In the genomic region with DNA sequence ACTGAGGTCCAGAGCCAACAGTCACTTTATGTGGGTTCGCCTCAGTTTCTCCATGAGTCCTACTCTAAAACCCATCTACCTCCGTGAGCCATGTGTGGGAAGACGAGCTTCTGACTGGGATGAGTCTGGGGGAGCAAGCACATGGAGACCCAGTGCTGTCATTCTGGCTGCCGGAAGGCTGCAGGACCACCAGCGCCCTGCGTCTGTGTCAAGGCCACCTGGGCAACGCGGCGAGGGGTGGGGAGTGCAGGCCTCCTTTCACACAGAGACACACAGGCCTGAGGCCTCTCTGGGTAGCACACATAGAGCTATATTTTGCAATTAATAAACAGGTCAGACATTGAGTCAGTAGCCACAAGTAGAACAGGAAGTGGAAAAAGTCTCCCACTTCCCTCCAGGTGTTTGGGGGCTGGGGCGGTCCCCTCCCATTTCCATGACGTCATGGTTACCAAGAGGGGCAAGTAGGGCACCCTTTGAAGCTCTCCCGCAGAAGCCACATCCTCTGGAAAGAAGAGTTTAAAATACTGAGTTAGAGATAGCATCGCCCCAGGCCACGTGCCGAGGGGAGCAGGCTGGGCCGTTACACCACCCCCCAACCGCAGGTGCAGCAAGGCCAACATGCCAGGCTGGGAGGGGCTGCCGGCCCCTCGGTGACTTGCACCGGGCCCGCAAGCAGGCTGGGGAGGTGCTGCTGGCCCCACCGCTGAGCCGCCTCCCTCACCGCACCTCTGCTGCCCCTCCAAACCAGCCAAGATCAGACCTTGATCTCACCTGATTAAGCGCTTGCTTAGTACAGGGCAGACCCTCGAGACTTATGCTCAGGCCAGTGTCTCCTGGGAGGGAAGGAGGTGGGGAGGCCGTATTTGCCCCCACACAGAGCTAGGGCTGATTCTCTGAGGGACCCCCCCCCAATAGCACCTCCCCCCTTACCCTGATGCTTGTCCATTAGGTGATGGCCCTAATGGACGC, we compare ENCODE assay signal across 1 cellular context.
A peak's percentile ranks its signal among the peaks of the same experiment; 100 is the strongest.
TF ChIP-seq lines count a peak whose summit lies in the region.

No MANE protein-coding gene starts in this region.

TF ChIP-seq in HepG2, 621 proteins besides CTCF, POLR2A, EP300 and RAD21 (continued from another document and continues in another):
- TF ChIP-seq, protein P1, sequence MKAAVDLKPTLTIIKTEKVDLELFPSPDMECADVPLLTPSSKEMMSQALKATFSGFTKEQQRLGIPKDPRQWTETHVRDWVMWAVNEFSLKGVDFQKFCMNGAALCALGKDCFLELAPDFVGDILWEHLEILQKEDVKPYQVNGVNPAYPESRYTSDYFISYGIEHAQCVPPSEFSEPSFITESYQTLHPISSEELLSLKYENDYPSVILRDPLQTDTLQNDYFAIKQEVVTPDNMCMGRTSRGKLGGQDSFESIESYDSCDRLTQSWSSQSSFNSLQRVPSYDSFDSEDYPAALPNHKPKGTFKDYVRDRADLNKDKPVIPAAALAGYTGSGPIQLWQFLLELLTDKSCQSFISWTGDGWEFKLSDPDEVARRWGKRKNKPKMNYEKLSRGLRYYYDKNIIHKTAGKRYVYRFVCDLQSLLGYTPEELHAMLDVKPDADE (CRISPR knock-in tag; IDR thresholded peaks at IDR 0.05), result peak; percentile 62; the same call in 1 of the 2 replicates
- TF ChIP-seq ISX (CRISPR knock-in tag; conservative IDR thresholded peaks at IDR 0.05) (0 out of 2 replicates have a peak, but pooled peaks have one; percentile 44), ZNF775 (CRISPR knock-in tag; IDR thresholded peaks at IDR 0.05; ENCODE audit: borderline replicate concordance) (no peak), ZNF354B (CRISPR knock-in tag; IDR thresholded peaks at IDR 0.05) (no peak), ZNF460 (CRISPR knock-in tag; IDR thresholded peaks at IDR 0.05; ENCODE audit: borderline replicate concordance) (no peak), MTF2 (CRISPR knock-in tag; IDR thresholded peaks at IDR 0.05; ENCODE audit: borderline replicate concordance) (no peak), TCF7 (IDR thresholded peaks at IDR 0.05; ENCODE audit: low read depth) (no peak), ZBTB8A (CRISPR knock-in tag; IDR thresholded peaks at IDR 0.05; ENCODE audit: borderline replicate concordance, low read depth) (no peak), ISL2 (CRISPR knock-in tag; IDR thresholded peaks at IDR 0.05) (no peak), KMT2B (CRISPR knock-in tag; IDR thresholded peaks at IDR 0.05) (no peak), SMARCC2 (IDR thresholded peaks at IDR 0.05) (no peak), MIER2 (CRISPR knock-in tag; IDR thresholded peaks at IDR 0.05) (no peak), ZNF674 (CRISPR knock-in tag; IDR thresholded peaks at IDR 0.05; ENCODE audit: low read depth) (0 out of 2 replicates have a peak, but pooled peaks have one; percentile 10), BORCS8-MEF2B (CRISPR knock-in tag; IDR thresholded peaks at IDR 0.05) (0 out of 2 replicates have a peak, but pooled peaks have one; percentile 24), ZNF235 (CRISPR knock-in tag; IDR thresholded peaks at IDR 0.05; ENCODE audit: borderline replicate concordance) (0 out of 2 replicates have a peak, but pooled peaks have one; percentile 69), ZNF468 (CRISPR knock-in tag; IDR thresholded peaks at IDR 0.05) (peak; percentile 36; the same call in 1 of the 2 replicates), DMAP1 (CRISPR knock-in tag; IDR thresholded peaks at IDR 0.05) (0 out of 2 replicates have a peak, but pooled peaks have one; percentile 38), RBM22 (optimal IDR thresholded peaks at IDR 0.05; ENCODE audit: low read length) (no peak), PAX8 (CRISPR knock-in tag; IDR thresholded peaks at IDR 0.05; ENCODE audit: borderline replicate concordance) (0 out of 2 replicates have a peak, but pooled peaks have one; percentile 81), GTF2F1 (IDR thresholded peaks at IDR 0.05; ENCODE audit: low read length) (no peak), MIXL1 (CRISPR knock-in tag; IDR thresholded peaks at IDR 0.05) (no peak), PHF20 (CRISPR knock-in tag; IDR thresholded peaks at IDR 0.05) (no peak), SP1 (IDR thresholded peaks at IDR 0.05) (no peak), SP1 (CRISPR knock-in tag; IDR thresholded peaks at IDR 0.05) (peak; percentile 47; the same call in 1 of the 2 replicates), IKZF1 (IDR thresholded peaks at IDR 0.05) (no peak), PAWR (CRISPR knock-in tag; IDR thresholded peaks at IDR 0.05; ENCODE audit: borderline replicate concordance) (no peak), TARDBP (CRISPR knock-in tag; IDR thresholded peaks at IDR 0.05) (peak; percentile 48; the same call in 1 of the 2 replicates), NFE2L2 (IDR thresholded peaks at IDR 0.05; ENCODE audit: low read length) (no peak), ZNF382 (CRISPR knock-in tag; IDR thresholded peaks at IDR 0.05; ENCODE audit: borderline replicate concordance) (no peak), SSRP1 (CRISPR knock-in tag; IDR thresholded peaks at IDR 0.05) (no peak), RXRB (CRISPR knock-in tag; IDR thresholded peaks at IDR 0.05; ENCODE audit: borderline replicate concordance) (no peak), ZNF782 (CRISPR knock-in tag; IDR thresholded peaks at IDR 0.05; ENCODE audit: borderline replicate concordance) (0 out of 2 replicates have a peak, but pooled peaks have one; percentile 10), FOXM1 (CRISPR knock-in tag; IDR thresholded peaks at IDR 0.05) (no peak), ZKSCAN8 (CRISPR knock-in tag; IDR thresholded peaks at IDR 0.05; ENCODE audit: borderline replicate concordance) (0 out of 2 replicates have a peak, but pooled peaks have one; percentile 35), ZNF891 (CRISPR knock-in tag; IDR thresholded peaks at IDR 0.05) (no peak)
- TF ChIP-seq, protein P2, sequence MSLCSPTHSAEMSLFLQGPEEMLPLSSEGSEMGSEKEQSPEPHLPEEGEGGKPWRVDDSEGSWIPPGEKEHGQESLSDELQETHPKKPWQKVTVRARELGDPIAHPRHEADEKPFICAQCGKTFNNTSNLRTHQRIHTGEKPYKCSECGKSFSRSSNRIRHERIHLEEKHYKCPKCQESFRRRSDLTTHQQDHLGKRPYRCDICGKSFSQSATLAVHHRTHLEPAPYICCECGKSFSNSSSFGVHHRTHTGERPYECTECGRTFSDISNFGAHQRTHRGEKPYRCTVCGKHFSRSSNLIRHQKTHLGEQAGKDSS (CRISPR knock-in tag; IDR thresholded peaks at IDR 0.05; ENCODE audit: borderline replicate concordance, low read depth), result no peak
- TF ChIP-seq, protein P3, sequence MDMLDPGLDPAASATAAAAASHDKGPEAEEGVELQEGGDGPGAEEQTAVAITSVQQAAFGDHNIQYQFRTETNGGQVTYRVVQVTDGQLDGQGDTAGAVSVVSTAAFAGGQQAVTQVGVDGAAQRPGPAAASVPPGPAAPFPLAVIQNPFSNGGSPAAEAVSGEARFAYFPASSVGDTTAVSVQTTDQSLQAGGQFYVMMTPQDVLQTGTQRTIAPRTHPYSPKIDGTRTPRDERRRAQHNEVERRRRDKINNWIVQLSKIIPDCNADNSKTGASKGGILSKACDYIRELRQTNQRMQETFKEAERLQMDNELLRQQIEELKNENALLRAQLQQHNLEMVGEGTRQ (IDR thresholded peaks at IDR 0.05; ENCODE audit: low read depth, low read length), result no peak
- TF ChIP-seq, protein P3 (CRISPR knock-in tag; IDR thresholded peaks at IDR 0.05; ENCODE audit: borderline replicate concordance), result 0 out of 2 replicates have a peak, but pooled peaks have one; percentile 18
- TF ChIP-seq, protein P4, sequence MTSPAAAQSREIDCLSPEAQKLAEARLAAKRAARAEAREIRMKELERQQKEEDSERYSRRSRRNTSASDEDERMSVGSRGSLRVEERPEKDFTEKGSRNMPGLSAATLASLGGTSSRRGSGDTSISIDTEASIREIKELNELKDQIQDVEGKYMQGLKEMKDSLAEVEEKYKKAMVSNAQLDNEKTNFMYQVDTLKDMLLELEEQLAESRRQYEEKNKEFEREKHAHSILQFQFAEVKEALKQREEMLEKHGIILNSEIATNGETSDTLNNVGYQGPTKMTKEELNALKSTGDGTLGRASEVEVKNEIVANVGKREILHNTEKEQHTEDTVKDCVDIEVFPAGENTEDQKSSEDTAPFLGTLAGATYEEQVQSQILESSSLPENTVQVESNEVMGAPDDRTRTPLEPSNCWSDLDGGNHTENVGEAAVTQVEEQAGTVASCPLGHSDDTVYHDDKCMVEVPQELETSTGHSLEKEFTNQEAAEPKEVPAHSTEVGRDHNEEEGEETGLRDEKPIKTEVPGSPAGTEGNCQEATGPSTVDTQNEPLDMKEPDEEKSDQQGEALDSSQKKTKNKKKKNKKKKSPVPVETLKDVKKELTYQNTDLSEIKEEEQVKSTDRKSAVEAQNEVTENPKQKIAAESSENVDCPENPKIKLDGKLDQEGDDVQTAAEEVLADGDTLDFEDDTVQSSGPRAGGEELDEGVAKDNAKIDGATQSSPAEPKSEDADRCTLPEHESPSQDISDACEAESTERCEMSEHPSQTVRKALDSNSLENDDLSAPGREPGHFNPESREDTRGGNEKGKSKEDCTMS (CRISPR knock-in tag; conservative IDR thresholded peaks at IDR 0.05), result no peak
- TF ChIP-seq, protein P5, sequence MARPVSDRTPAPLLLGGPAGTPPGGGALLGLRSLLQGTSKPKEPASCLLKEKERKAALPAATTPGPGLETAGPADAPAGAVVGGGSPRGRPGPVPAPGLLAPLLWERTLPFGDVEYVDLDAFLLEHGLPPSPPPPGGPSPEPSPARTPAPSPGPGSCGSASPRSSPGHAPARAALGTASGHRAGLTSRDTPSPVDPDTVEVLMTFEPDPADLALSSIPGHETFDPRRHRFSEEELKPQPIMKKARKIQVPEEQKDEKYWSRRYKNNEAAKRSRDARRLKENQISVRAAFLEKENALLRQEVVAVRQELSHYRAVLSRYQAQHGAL (CRISPR knock-in tag; IDR thresholded peaks at IDR 0.05; ENCODE audit: not compliant biosample characterization), result no peak
- TF ChIP-seq, protein P6, sequence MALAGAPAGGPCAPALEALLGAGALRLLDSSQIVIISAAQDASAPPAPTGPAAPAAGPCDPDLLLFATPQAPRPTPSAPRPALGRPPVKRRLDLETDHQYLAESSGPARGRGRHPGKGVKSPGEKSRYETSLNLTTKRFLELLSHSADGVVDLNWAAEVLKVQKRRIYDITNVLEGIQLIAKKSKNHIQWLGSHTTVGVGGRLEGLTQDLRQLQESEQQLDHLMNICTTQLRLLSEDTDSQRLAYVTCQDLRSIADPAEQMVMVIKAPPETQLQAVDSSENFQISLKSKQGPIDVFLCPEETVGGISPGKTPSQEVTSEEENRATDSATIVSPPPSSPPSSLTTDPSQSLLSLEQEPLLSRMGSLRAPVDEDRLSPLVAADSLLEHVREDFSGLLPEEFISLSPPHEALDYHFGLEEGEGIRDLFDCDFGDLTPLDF (CRISPR knock-in tag; IDR thresholded peaks at IDR 0.05), result no peak
- TF ChIP-seq, protein P7, sequence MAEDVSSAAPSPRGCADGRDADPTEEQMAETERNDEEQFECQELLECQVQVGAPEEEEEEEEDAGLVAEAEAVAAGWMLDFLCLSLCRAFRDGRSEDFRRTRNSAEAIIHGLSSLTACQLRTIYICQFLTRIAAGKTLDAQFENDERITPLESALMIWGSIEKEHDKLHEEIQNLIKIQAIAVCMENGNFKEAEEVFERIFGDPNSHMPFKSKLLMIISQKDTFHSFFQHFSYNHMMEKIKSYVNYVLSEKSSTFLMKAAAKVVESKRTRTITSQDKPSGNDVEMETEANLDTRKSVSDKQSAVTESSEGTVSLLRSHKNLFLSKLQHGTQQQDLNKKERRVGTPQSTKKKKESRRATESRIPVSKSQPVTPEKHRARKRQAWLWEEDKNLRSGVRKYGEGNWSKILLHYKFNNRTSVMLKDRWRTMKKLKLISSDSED (CRISPR knock-in tag; IDR thresholded peaks at IDR 0.05), result no peak
- TF ChIP-seq, protein P8, sequence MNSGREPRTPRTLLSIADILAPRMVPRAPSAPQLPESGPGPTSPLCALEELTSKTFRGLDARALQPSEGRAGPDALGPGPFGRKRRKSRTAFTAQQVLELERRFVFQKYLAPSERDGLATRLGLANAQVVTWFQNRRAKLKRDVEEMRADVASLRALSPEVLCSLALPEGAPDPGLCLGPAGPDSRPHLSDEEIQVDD (CRISPR knock-in tag; IDR thresholded peaks at IDR 0.05; ENCODE audit: borderline replicate concordance), result no peak
- TF ChIP-seq, protein P9, sequence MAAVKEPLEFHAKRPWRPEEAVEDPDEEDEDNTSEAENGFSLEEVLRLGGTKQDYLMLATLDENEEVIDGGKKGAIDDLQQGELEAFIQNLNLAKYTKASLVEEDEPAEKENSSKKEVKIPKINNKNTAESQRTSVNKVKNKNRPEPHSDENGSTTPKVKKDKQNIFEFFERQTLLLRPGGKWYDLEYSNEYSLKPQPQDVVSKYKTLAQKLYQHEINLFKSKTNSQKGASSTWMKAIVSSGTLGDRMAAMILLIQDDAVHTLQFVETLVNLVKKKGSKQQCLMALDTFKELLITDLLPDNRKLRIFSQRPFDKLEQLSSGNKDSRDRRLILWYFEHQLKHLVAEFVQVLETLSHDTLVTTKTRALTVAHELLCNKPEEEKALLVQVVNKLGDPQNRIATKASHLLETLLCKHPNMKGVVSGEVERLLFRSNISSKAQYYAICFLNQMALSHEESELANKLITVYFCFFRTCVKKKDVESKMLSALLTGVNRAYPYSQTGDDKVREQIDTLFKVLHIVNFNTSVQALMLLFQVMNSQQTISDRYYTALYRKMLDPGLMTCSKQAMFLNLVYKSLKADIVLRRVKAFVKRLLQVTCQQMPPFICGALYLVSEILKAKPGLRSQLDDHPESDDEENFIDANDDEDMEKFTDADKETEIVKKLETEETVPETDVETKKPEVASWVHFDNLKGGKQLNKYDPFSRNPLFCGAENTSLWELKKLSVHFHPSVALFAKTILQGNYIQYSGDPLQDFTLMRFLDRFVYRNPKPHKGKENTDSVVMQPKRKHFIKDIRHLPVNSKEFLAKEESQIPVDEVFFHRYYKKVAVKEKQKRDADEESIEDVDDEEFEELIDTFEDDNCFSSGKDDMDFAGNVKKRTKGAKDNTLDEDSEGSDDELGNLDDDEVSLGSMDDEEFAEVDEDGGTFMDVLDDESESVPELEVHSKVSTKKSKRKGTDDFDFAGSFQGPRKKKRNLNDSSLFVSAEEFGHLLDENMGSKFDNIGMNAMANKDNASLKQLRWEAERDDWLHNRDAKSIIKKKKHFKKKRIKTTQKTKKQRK (IDR thresholded peaks at IDR 0.05; ENCODE audit: low read length), result 0 out of 2 replicates have a peak, but pooled peaks have one; percentile 10
- TF ChIP-seq, protein P10, sequence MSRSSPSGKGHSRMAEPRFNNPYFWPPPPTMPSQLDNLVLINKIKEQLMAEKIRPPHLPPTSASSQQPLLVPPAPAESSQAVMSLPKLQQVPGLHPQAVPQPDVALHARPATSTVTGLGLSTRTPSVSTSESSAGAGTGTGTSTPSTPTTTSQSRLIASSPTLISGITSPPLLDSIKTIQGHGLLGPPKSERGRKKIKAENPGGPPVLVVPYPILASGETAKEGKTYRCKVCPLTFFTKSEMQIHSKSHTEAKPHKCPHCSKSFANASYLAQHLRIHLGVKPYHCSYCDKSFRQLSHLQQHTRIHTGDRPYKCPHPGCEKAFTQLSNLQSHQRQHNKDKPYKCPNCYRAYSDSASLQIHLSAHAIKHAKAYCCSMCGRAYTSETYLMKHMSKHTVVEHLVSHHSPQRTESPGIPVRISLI (CRISPR knock-in tag; IDR thresholded peaks at IDR 0.05; ENCODE audit: borderline replicate concordance), result 0 out of 2 replicates have a peak, but pooled peaks have one; percentile 21
